7 cellular contexts compared by ENCODE assay signal in genomic region chr4:38868055-38868965, GRCh38. TPM values are rescaled to one million over a fixed set of nuclear protein-coding genes. Genes with fewer than 3 reads are reported as not detected.
DNase-seq lines count a peak whose midpoint lies in the region; ATAC-seq and TF ChIP-seq lines count a peak whose summit lies in the region.

No MANE protein-coding gene starts in this region.

- no peak for TF ChIP-seq CTCF in PC-3 (conservative IDR thresholded peaks at IDR 0.05; ENCODE audit: low read depth, low read length)
- TF ChIP-seq CTCF in endothelial cell (IDR thresholded peaks at IDR 0.05; ENCODE audit: unreplicated experiment): no peak

- H3K9me3 ChIP-seq in PC-3 (ENCODE audit: low read length) (no peaks in the 10 kb centered on the region), mucosa of stomach (ENCODE audit: control insufficient read depth, low read length) (no peaks in the 10 kb centered on the region)

- H3K4me2 ChIP-seq in PC-3 (ENCODE audit: low read length): peak overlapping the region; percentile 97

- no peaks in the 10 kb centered on the region for H3K9me2 ChIP-seq in PC-3 (replicated peaks; ENCODE audit: low read length)

- intact Hi-C loops in PC-3 (cut with micrococcal nuclease): no loop called here

- H2AFZ ChIP-seq in PC-3 (ENCODE audit: low read length): peak overlapping the region; percentile 71

- DNase-seq in PC-3 (no peak), endothelial cell (ENCODE audit: low spot score) (peak; percentile 17), NCI-H2029 treated with DMSO at 0.1 percent for 48 hours (lab: John Stamatoyannopoulos, UW) (no peak)

- H3K9ac ChIP-seq in PC-3 (ENCODE audit: low read length) (peak overlapping the region; percentile 94), mucosa of stomach (ENCODE audit: low read length) (peak overlapping the region; percentile 98)

- H3K4me1 ChIP-seq in PC-3 (ENCODE audit: insufficient read depth, low read length) (peaks cover 39% of the 10 kb centered on the region), mucosa of stomach (ENCODE audit: control insufficient read depth, insufficient read depth, low read length) (peaks cover 44% of the 10 kb centered on the region)

- H3K4me3 ChIP-seq in PC-3 (ENCODE audit: low read length): peak overlapping the region; percentile 87
- H3K4me3 ChIP-seq in mucosa of stomach (ENCODE audit: low read length): peak overlapping the region; percentile 71

- H3K27me3 ChIP-seq in PC-3 (ENCODE audit: low read length) (no peaks in the 10 kb centered on the region), mucosa of stomach (ENCODE audit: control insufficient read depth, insufficient read depth, low read length) (no peaks in the 10 kb centered on the region)

- no TSS peak for BruUV-seq in PC-3 (replicated peaks; lab: Mats Ljungman, UMichigan)

- H3K4me1 Mint-ChIP-seq in endothelial cell (ENCODE audit: unreplicated experiment): peaks cover 6% of the 10 kb centered on the region

- H3F3A ChIP-seq in PC-3 (ENCODE audit: low read length, unreplicated experiment): peaks cover 5% of the 10 kb centered on the region

- H3K36me3 Mint-ChIP-seq in endothelial cell (ENCODE audit: low read depth, unreplicated experiment): no peaks in the 10 kb centered on the region

- H3K27ac ChIP-seq in PC-3 (ENCODE audit: low read length): peak overlapping the region; percentile 59

- no peaks in the 10 kb centered on the region for H4K20me1 ChIP-seq in PC-3 (ENCODE audit: low read length)

- ATAC-seq in GM19395 (IDR thresholded peaks at IDR 0.05; ENCODE audit: unreplicated experiment): peak; percentile 14
- ATAC-seq in PC-3: peak; percentile 11
- no peak for ATAC-seq in GM18511 (IDR thresholded peaks at IDR 0.05; ENCODE audit: unreplicated experiment)
- ATAC-seq in HG02763 (IDR thresholded peaks at IDR 0.05; ENCODE audit: unreplicated experiment): no peak

- H3K27ac Mint-ChIP-seq in endothelial cell (ENCODE audit: unreplicated experiment): no peak overlapping the region

- POLR2A ChIA-PET in PC-3 (lab: Charles Lee; ENCODE audit: unreplicated experiment): no interaction called here

- no peaks in the 10 kb centered on the region for H3K9me3 Mint-ChIP-seq in endothelial cell (ENCODE audit: unreplicated experiment)

- H3K79me2 ChIP-seq in PC-3 (ENCODE audit: low read length): peaks cover 15% of the 10 kb centered on the region

- H3K36me3 ChIP-seq in PC-3 (ENCODE audit: low read depth, low read length): no peaks in the 10 kb centered on the region
- no peaks in the 10 kb centered on the region for H3K36me3 ChIP-seq in mucosa of stomach (ENCODE audit: control insufficient read depth, insufficient read depth, low read length)

- CTCF ChIA-PET in PC-3 (lab: Charles Lee): interaction anchor here (0.7 kb wide), 1 partner anchor 267 kb away, joined by 5 read pairs; no protein-coding TSS in a partner anchor

- H3K27me3 Mint-ChIP-seq in endothelial cell (ENCODE audit: unreplicated experiment): peaks cover 7% of the 10 kb centered on the region

- H3K4me3 Mint-ChIP-seq in endothelial cell (ENCODE audit: unreplicated experiment): peak overlapping the region; percentile 86

RNA-seq across cellular contexts. Expression of gene FAM114A1, which starts 0.7 kb away (rescaled TPM):
- total RNA-seq in PC-3 (2014; rRNA removed) (21.5 and 25.0 TPM in 2 replicates), endothelial cell (ENCODE audit: unreplicated experiment) (27.0 TPM)

RNA-seq across cellular contexts. Expression of gene TLR6, which starts 11.7 kb away (rescaled TPM):
- total RNA-seq in PC-3 (2014; rRNA removed) (0.92 and 1.2 TPM in 2 replicates), endothelial cell (ENCODE audit: unreplicated experiment) (0.85 TPM)

Comparison
In these comparisons a context has a peak if more than half of its experiments do, and no peak if none do; other contexts are left out.
1. ATAC-seq: peak in GM19395 (single experiment) and PC-3 (single experiment); none in GM18511 (single experiment) and HG02763 (single experiment).